Comparison of ENCODE assay signal across 1 cellular context in the genomic region with DNA sequence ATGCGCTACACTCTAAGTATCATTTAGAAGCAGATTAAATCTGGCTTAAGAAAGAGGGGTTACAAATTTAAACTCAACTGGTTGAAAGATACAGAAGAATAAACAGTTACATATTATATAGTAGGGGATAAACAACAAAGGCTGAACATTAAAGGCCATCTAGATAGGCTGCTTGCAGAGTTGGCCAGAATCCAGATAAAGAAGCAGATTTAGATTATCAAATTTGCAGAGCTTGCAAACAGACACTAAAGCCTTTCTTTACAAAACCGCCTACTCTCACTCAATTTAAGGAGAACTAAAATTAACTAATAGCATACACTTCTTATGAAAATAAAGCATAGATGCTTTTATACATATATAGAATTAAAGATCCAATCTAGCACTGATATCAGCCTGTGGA.
TF ChIP-seq lines count a peak whose summit lies in the region.

No MANE protein-coding gene starts in this region.

TF ChIP-seq in SK-N-SH treated with all-trans-retinoic acid at 6 μM for 48 hours, 23 proteins besides CTCF, POLR2A, EP300 and RAD21 (continued from another document):
- TF ChIP-seq TCF4 (CRISPR knock-in tag; IDR thresholded peaks at IDR 0.05; ENCODE audit: borderline replicate concordance) (no peak), OSR1 (CRISPR knock-in tag; IDR thresholded peaks at IDR 0.05) (no peak), POU6F1 (CRISPR knock-in tag; IDR thresholded peaks at IDR 0.05; ENCODE audit: borderline replicate concordance, low read depth) (no peak), CSDC2 (CRISPR knock-in tag; IDR thresholded peaks at IDR 0.05) (no peak)
